Comparison of ENCODE assay signal across 8 cellular contexts in genomic region chr5:123422433-123423277, GRCh38. TPM values are rescaled to one million over a fixed set of nuclear protein-coding genes. Genes with fewer than 3 reads are reported as not detected.
DNase-seq lines count a peak whose midpoint lies in the region; ATAC-seq, FAIRE-seq and TF ChIP-seq lines count a peak whose summit lies in the region.

No MANE protein-coding gene starts in this region.

- H3K27ac ChIP-seq in pancreas: peak overlapping the region; percentile 73 to 89 (median 88)

- POLR2A ChIA-PET in activated CD4-positive, alpha-beta memory T cell treated with anti-CD3 and anti-CD28 coated beads, Interleukin-2, amount 10 ng/mL, durations not matched to agents 7 days and 5 days (lab: Charles Lee): interaction anchor here (0.7 to 4.1 kb wide), 34 partner anchors 9 to 648 kb away, joined by 3 to 102 read pairs (median 7); partner anchors contain the start of genes CSNK1G3, SNX2 and SNX24

- no peak for FAIRE-seq in pancreas (lab: Jason Lieb, UNC)

- DNase-seq in SIG-M5 treated with dmso at 0.1 percent for 504 hours (lab: John Stamatoyannopoulos, UW; ENCODE audit: unreplicated experiment): peak; percentile 25
- DNase-seq in SIG-M5 (lab: John Stamatoyannopoulos, UW): no peak
- peak; percentile 39 for DNase-seq in KBM-7
- peak; percentile 32 for DNase-seq in activated CD4-positive, alpha-beta memory T cell treated with anti-CD3 and anti-CD28 coated beads, Interleukin-2, amount 10 ng/mL, durations not matched to agents 7 days and 5 days
- DNase-seq in glomerular visceral epithelial cell (ENCODE audit: extremely low spot score): peak; percentile 41
- DNase-seq in pancreas: peak in 1 of 6 donors; percentile 46
- DNase-seq in T1000 (lab: John Stamatoyannopoulos, UW): no peak

- TF ChIP-seq CTCF in pancreas (IDR thresholded peaks at IDR 0.05): no peak

- peaks cover 0 to 7% (median 0%) of the 10 kb centered on the region in 3 donors for H3K36me3 ChIP-seq in pancreas

- intact Hi-C loops in pancreas (cut with DNase I): loop anchor here in 1 of 3 donors (10.0 kb wide), 1 partner anchor 92 kb away; the partner anchor contains the start of gene CSNK1G3

- no peaks in the 10 kb centered on the region for H3K27me3 Mint-ChIP-seq in activated CD4-positive, alpha-beta memory T cell treated with anti-CD3 and anti-CD28 coated beads, Interleukin-2, amount 10 ng/mL, durations not matched to agents 7 days and 5 days

- no peak overlapping the region for H3K27ac Mint-ChIP-seq in activated CD4-positive, alpha-beta memory T cell treated with anti-CD3 and anti-CD28 coated beads, Interleukin-2, amount 10 ng/mL, durations not matched to agents 7 days and 5 days

- H3K4me3 Mint-ChIP-seq in activated CD4-positive, alpha-beta memory T cell treated with anti-CD3 and anti-CD28 coated beads, Interleukin-2, amount 10 ng/mL, durations not matched to agents 7 days and 5 days: no peak overlapping the region

- peak overlapping the region; percentile 54 to 99 (median 84) for H3K4me3 ChIP-seq in pancreas

- no peaks in the 10 kb centered on the region for H3K9me3 ChIP-seq in pancreas

- WGBS in pancreas, 2 donors: 0 to 1% methylated on average over 37 to 45 of the region's 45 CpGs

- H3K4me1 ChIP-seq in pancreas: peaks cover 0 to 17% (median 9%) of the 10 kb centered on the region in 3 donors

- peaks cover 24% of the 10 kb centered on the region for H3K4me1 Mint-ChIP-seq in activated CD4-positive, alpha-beta memory T cell treated with anti-CD3 and anti-CD28 coated beads, Interleukin-2, amount 10 ng/mL, durations not matched to agents 7 days and 5 days

- in situ Hi-C loops in KBM-7 (cut with MboI; ENCODE audit: low pct_unique_long_range_greater_than_20kb, low sequenced_read_pairs): no loop called here

- H3K36me3 Mint-ChIP-seq in activated CD4-positive, alpha-beta memory T cell treated with anti-CD3 and anti-CD28 coated beads, Interleukin-2, amount 10 ng/mL, durations not matched to agents 7 days and 5 days (ENCODE audit: low read depth): peaks cover 15% of the 10 kb centered on the region

- CTCF ChIA-PET in activated CD4-positive, alpha-beta memory T cell treated with anti-CD3 and anti-CD28 coated beads, Interleukin-2, amount 10 ng/mL, durations not matched to agents 7 days and 5 days (lab: Charles Lee): interaction anchor here (0.8 to 2.6 kb wide), 30 partner anchors 10 to 1461 kb away, joined by 3 to 26 read pairs (median 6); partner anchors contain the start of genes CSNK1G3 and SNX24

- H3K27me3 ChIP-seq in pancreas: no peaks in the 10 kb centered on the region

- no peaks in the 10 kb centered on the region for H3K9me3 Mint-ChIP-seq in activated CD4-positive, alpha-beta memory T cell treated with anti-CD3 and anti-CD28 coated beads, Interleukin-2, amount 10 ng/mL, durations not matched to agents 7 days and 5 days

- ATAC-seq in GM21737 (IDR thresholded peaks at IDR 0.05; ENCODE audit: unreplicated experiment) (peak; percentile 9), pancreas (peak; percentile 19 to 44 (median 22))

RNA-seq across cellular contexts. Expression of gene CEP120, which starts 0.5 kb away (rescaled TPM):
- total RNA-seq in activated CD4-positive, alpha-beta memory T cell treated with anti-CD3 and anti-CD28 coated beads, Interleukin-2, amount 10 ng/mL, durations not matched to agents 7 days and 5 days: 10 to 100 TPM; 35.2 to 36.6 TPM
- total RNA-seq in pancreas: 10 to 100 TPM in 3 of 6 donors, 1 to 10 TPM in 3; 8.9 to 12.7 (median 10.3) TPM
- 1 to 10 TPM; 4.0 to 7.1 TPM for polyA plus RNA-seq in pancreas

Comparison
In these comparisons a context has a peak if more than half of its experiments do, and no peak if none do; other contexts are left out.
1. DNase-seq: peak in SIG-M5 treated with dmso at 0.1 percent for 504 hours (single experiment), KBM-7 (single experiment), activated CD4-positive, alpha-beta memory T cell treated with anti-CD3 and anti-CD28 coated beads, Interleukin-2, amount 10 ng/mL, durations not matched to agents 7 days and 5 days (single experiment) and glomerular visceral epithelial cell (single experiment); none in SIG-M5 (single experiment) and T1000 (single experiment).